Comparison of ENCODE assay signal across 8 cellular contexts in the genomic region with DNA sequence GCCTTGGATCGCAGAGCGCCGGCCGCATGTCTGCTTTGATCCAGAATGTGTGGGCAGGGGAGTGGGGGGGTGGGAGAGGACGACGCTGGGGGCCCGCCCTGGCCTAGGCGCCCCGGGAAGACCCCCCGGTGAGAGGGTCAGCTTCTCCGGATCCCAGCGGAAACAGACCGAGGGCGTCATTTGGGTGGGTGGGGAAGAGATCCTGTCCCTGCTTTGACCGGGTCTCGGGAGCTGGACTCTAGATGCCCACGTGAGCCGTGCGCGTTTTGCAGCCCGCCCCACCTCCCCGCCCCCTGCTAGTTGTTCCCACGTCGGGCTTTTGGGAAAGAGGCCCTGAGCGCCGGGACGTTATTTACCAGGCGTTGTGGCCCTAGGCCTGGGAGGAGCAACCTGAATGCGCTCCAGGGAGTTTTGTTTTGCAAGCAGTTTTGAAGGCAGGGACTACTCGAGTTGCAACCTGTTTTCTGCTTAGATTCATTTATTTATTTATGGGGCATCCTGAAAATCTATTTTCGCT. TPM values are rescaled to one million over a fixed set of nuclear protein-coding genes. Genes with fewer than 3 reads are reported as not detected.
DNase-seq lines count a peak whose midpoint lies in the region; ATAC-seq, FAIRE-seq and TF ChIP-seq lines count a peak whose summit lies in the region.

No MANE protein-coding gene starts in this region.

- DNase-seq in activated CD4-positive, alpha-beta T cell treated with anti-CD3 and anti-CD28 coated beads, Interleukin-2, amount 10 ng/mL, durations not matched to agents 24 days and 14 days, result no peak
- no peak for DNase-seq in activated CD4-positive, alpha-beta T cell treated with anti-CD3 and anti-CD28 coated beads, Interleukin-2, amount 50 U/mL, for 4 hours
- DNase-seq in SJSA1 (ENCODE audit: low read depth in 1 of 2, low spot score in 2 of 2) (no peak), frontal cortex (ENCODE audit: low spot score in 2 of 2) (peak; percentile 28 to 32), osteoblast (ENCODE audit: insufficient read length, low spot score, missing footprints) (peak; percentile 94), germinal center (ENCODE audit: low spot score) (no peak)
- no peak for DNase-seq in stimulated activated CD4-positive, alpha-beta T cell treated with anti-CD3 and anti-CD28 coated beads, Interleukin-4, amount 100 ng/mL, for 4 hours

- no peak for FAIRE-seq in frontal cortex (lab: Jason Lieb, UNC)

- no peak for ATAC-seq in GM18520 (IDR thresholded peaks at IDR 0.05; ENCODE audit: unreplicated experiment)

- H3K4me2 ChIP-seq in osteoblast (ENCODE audit: insufficient read depth, low read length), result peak overlapping the region; percentile 83

- H3K9me3 ChIP-seq in SJSA1 (replicated peaks) (no peaks in the 10 kb centered on the region), osteoblast (ENCODE audit: low read depth, low read length) (no peaks in the 10 kb centered on the region)

- H3K36me3 Mint-ChIP-seq in activated CD4-positive, alpha-beta T cell treated with anti-CD3 and anti-CD28 coated beads, Interleukin-2, amount 10 ng/mL, durations not matched to agents 24 days and 14 days (ENCODE audit: low read depth), result no peaks in the 10 kb centered on the region

- H3K4me1 ChIP-seq in SJSA1 (replicated peaks), result peaks cover 18% of the 10 kb centered on the region
- H3K4me1 ChIP-seq in osteoblast (ENCODE audit: insufficient read depth, low read length), result peaks cover 20% of the 10 kb centered on the region

- peaks cover 5% of the 10 kb centered on the region for H4K20me1 ChIP-seq in osteoblast (ENCODE audit: insufficient read depth, low read length)

- peak overlapping the region; percentile 86 for H3K4me3 Mint-ChIP-seq in activated CD4-positive, alpha-beta T cell treated with anti-CD3 and anti-CD28 coated beads, Interleukin-2, amount 10 ng/mL, durations not matched to agents 24 days and 14 days

- H3K79me2 ChIP-seq in osteoblast (ENCODE audit: insufficient read depth, low read length), result peaks cover 52% of the 10 kb centered on the region

- H3K4me3 ChIP-seq in SJSA1 (peak overlapping the region; percentile 29), osteoblast (ENCODE audit: insufficient read depth, low read length) (peak overlapping the region; percentile 84)

- peaks cover 11% of the 10 kb centered on the region for H3K4me1 Mint-ChIP-seq in activated CD4-positive, alpha-beta T cell treated with anti-CD3 and anti-CD28 coated beads, Interleukin-2, amount 10 ng/mL, durations not matched to agents 24 days and 14 days

- H2AFZ ChIP-seq in osteoblast (ENCODE audit: low read length), result no peak overlapping the region

- H3K27me3 ChIP-seq in SJSA1 (replicated peaks) (peaks cover 83% of the 10 kb centered on the region), osteoblast (ENCODE audit: insufficient read depth, low read length) (no peaks in the 10 kb centered on the region)

- intact Hi-C loops in activated CD4-positive, alpha-beta T cell treated with anti-CD3 and anti-CD28 coated beads, Interleukin-2, amount 10 ng/mL, durations not matched to agents 24 days and 14 days (cut with micrococcal nuclease), result loop anchor here (5.0 to 10.0 kb wide), 2 partner anchors 49 to 182 kb away; a partner anchor contains a TSS

- no peak overlapping the region for H3K27ac Mint-ChIP-seq in activated CD4-positive, alpha-beta T cell treated with anti-CD3 and anti-CD28 coated beads, Interleukin-2, amount 10 ng/mL, durations not matched to agents 24 days and 14 days

- H3K27ac ChIP-seq in SJSA1, result no peak overlapping the region
- peak overlapping the region; percentile 75 for H3K27ac ChIP-seq in osteoblast (ENCODE audit: low read depth, low read length)

- peaks cover 74% of the 10 kb centered on the region for H3K27me3 Mint-ChIP-seq in activated CD4-positive, alpha-beta T cell treated with anti-CD3 and anti-CD28 coated beads, Interleukin-2, amount 10 ng/mL, durations not matched to agents 24 days and 14 days

- H3K36me3 ChIP-seq in SJSA1 (no peaks in the 10 kb centered on the region), osteoblast (ENCODE audit: insufficient read depth, low read length) (no peaks in the 10 kb centered on the region)

- no peak for TF ChIP-seq CTCF in osteoblast (IDR thresholded peaks at IDR 0.05; ENCODE audit: extremely low read depth, low read depth, low read length)

- no peaks in the 10 kb centered on the region for H3K9me3 Mint-ChIP-seq in activated CD4-positive, alpha-beta T cell treated with anti-CD3 and anti-CD28 coated beads, Interleukin-2, amount 10 ng/mL, durations not matched to agents 24 days and 14 days

RNA-seq across cellular contexts. Expression of a gene that starts 1.5 kb away (rescaled TPM):
- total RNA-seq in activated CD4-positive, alpha-beta T cell treated with anti-CD3 and anti-CD28 coated beads, Interleukin-2, amount 10 ng/mL, durations not matched to agents 24 days and 14 days, result 0.02 TPM in 1 of 2 replicates, not detected in the other
- total RNA-seq in SJSA1 (2014; rRNA removed; shearing (Covaris generic)), result 0.08 TPM in 1 of 2 replicates, not detected in the other
- 6.9 TPM for total RNA-seq in frontal cortex
- total RNA-seq in osteoblast, result 84.0 and 119 TPM in 2 replicates

RNA-seq across cellular contexts. Expression of a gene that starts 47.1 kb away (rescaled TPM):
- 18.4 and 19.6 TPM in 2 replicates for total RNA-seq in activated CD4-positive, alpha-beta T cell treated with anti-CD3 and anti-CD28 coated beads, Interleukin-2, amount 10 ng/mL, durations not matched to agents 24 days and 14 days
- total RNA-seq in SJSA1 (2014; rRNA removed; shearing (Covaris generic)), result 11.1 and 19.6 TPM in 2 replicates
- total RNA-seq in frontal cortex (15.9 TPM), osteoblast (15.9 and 19.7 TPM in 2 replicates)

Comparison
In these comparisons a context has a peak if more than half of its experiments do, and no peak if none do; other contexts are left out.
1. DNase-seq: peak in frontal cortex (2 of 2) and osteoblast (single experiment); none in activated CD4-positive, alpha-beta T cell treated with anti-CD3 and anti-CD28 coated beads, Interleukin-2, amount 10 ng/mL, durations not matched to agents 24 days and 14 days (single experiment), activated CD4-positive, alpha-beta T cell treated with anti-CD3 and anti-CD28 coated beads, Interleukin-2, amount 50 U/mL, for 4 hours (0 of 2), SJSA1 (0 of 2), stimulated activated CD4-positive, alpha-beta T cell treated with anti-CD3 and anti-CD28 coated beads, Interleukin-4, amount 100 ng/mL, for 4 hours (0 of 2) and germinal center (single experiment).
2. RNA of a gene that starts 1.5 kb away (total RNA-seq): 84.0 to 119 TPM in osteoblast; 6.9 TPM in frontal cortex (single experiment), 0.08 TPM in SJSA1 and 0.02 TPM in activated CD4-positive, alpha-beta T cell treated with anti-CD3 and anti-CD28 coated beads, Interleukin-2, amount 10 ng/mL, durations not matched to agents 24 days and 14 days; every median in the first group is over 10 times any median in the second.